ENCODE assay signal across 8 cellular contexts in the genomic region with DNA sequence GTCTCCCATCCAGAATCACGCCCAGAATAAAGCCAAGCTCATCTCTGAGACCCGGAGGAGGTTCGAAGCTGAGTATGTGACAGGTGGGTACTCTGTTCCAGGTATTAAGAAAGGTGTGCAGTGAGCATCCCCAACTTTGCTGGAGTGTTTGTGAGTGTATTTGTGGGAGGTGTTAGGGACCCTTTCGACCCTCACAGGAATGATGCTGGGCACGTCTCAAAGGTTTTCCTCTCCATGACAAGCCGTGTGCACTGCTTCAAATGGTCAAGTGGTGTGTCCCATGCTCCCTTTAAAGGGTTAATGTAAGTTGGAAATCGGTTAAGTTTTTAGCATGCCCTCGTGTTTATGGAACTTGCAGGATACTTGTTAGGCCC. TPM values are rescaled to one million over a fixed set of nuclear protein-coding genes. Genes with fewer than 3 reads are reported as not detected.
DNase-seq lines count a peak whose midpoint lies in the region; ATAC-seq lines count a peak whose summit lies in the region.

No MANE protein-coding gene starts in this region.

- no peaks in the 10 kb centered on the region for H3K9me3 ChIP-seq in iPS-18a (ENCODE audit: control insufficient read depth, low read depth, low read length)

- intact Hi-C loops in activated T-helper 1 cell treated with anti-CD3 and anti-CD28 coated beads, Interleukin-12 subunit alpha, Interleukin-12 subunit beta, Interleukin-2, Interleukin-4 antibody, amounts not matched to agents 30 ng/mL and 10 ng/mL and 1 ng/mL, durations not matched to agents 14 hours and 24 hours and 36 hours (cut with micrococcal nuclease) = loop anchor here (1.0 to 10.0 kb wide), 14 partner anchors 26 to 1841 kb away; partner anchors contain the start of genes CA5B, CTPS2, GEMIN8 and OFD1

- H3K27ac Mint-ChIP-seq in activated T-helper 1 cell treated with anti-CD3 and anti-CD28 coated beads, Interleukin-12 subunit alpha, Interleukin-12 subunit beta, Interleukin-2, Interleukin-4 antibody, amounts not matched to agents 30 ng/mL and 10 ng/mL and 1 ng/mL, durations not matched to agents 14 hours and 24 hours and 36 hours = peak overlapping the region; percentile 73
- H3K27ac Mint-ChIP-seq in stimulated activated naive B cell treated with anti-CD40 and anti-IgM and Interleukin-4, amounts not matched to agents 10 μg/mL and 1 μg/mL and 100 μg/mL, for 72 hours = peak overlapping the region; percentile 91

- DNase-seq in NCI-H1105 (lab: John Stamatoyannopoulos, UW) = peak; percentile 3
- no peak for DNase-seq in NCI-H1105 treated with DMSO at 0.1 percent for 48 hours (lab: John Stamatoyannopoulos, UW)
- no peak for DNase-seq in activated T-helper 1 cell treated with anti-CD3 and anti-CD28 coated beads, Interleukin-12 subunit alpha, Interleukin-12 subunit beta, Interleukin-2, Interleukin-4 antibody, amounts not matched to agents 30 ng/mL and 10 ng/mL and 1 ng/mL, durations not matched to agents 14 hours and 24 hours and 36 hours (ENCODE audit: low spot score)
- no peak for DNase-seq in stimulated activated naive B cell treated with anti-CD40 and anti-IgM and Interleukin-4, amounts not matched to agents 10 μg/mL and 1 μg/mL and 100 μg/mL, for 72 hours
- no peak for DNase-seq in kidney tubule cell (ENCODE audit: low spot score)
- no peak for DNase-seq in SKM-1 treated with dmso at 0.1 percent for 144 hours (lab: John Stamatoyannopoulos, UW; ENCODE audit: unreplicated experiment)
- no peak for DNase-seq in NCI-H446 treated with DMSO at 0.1 percent for 48 hours (lab: John Stamatoyannopoulos, UW)

- no peaks in the 10 kb centered on the region for H3K9me3 Mint-ChIP-seq in activated T-helper 1 cell treated with anti-CD3 and anti-CD28 coated beads, Interleukin-12 subunit alpha, Interleukin-12 subunit beta, Interleukin-2, Interleukin-4 antibody, amounts not matched to agents 30 ng/mL and 10 ng/mL and 1 ng/mL, durations not matched to agents 14 hours and 24 hours and 36 hours
- H3K9me3 Mint-ChIP-seq in stimulated activated naive B cell treated with anti-CD40 and anti-IgM and Interleukin-4, amounts not matched to agents 10 μg/mL and 1 μg/mL and 100 μg/mL, for 72 hours = no peaks in the 10 kb centered on the region

- no peaks in the 10 kb centered on the region for H3K27me3 ChIP-seq in iPS-18a (ENCODE audit: control insufficient read depth, insufficient read depth, low read length)

- no peak for ATAC-seq in stimulated activated naive B cell treated with anti-CD40 and anti-IgM and Interleukin-4, amounts not matched to agents 10 μg/mL and 1 μg/mL and 100 μg/mL, for 72 hours (replicated peaks)

- peaks cover 11% of the 10 kb centered on the region for H3K4me1 Mint-ChIP-seq in activated T-helper 1 cell treated with anti-CD3 and anti-CD28 coated beads, Interleukin-12 subunit alpha, Interleukin-12 subunit beta, Interleukin-2, Interleukin-4 antibody, amounts not matched to agents 30 ng/mL and 10 ng/mL and 1 ng/mL, durations not matched to agents 14 hours and 24 hours and 36 hours (ENCODE audit: low read depth)
- peaks cover 2 to 5% of the 10 kb centered on the region in 2 donors for H3K4me1 Mint-ChIP-seq in stimulated activated naive B cell treated with anti-CD40 and anti-IgM and Interleukin-4, amounts not matched to agents 10 μg/mL and 1 μg/mL and 100 μg/mL, for 72 hours

- peaks cover 2% of the 10 kb centered on the region for H3K36me3 ChIP-seq in iPS-18a (ENCODE audit: control insufficient read depth, low read depth, low read length)

- peaks cover 7% of the 10 kb centered on the region for H3K36me3 Mint-ChIP-seq in activated T-helper 1 cell treated with anti-CD3 and anti-CD28 coated beads, Interleukin-12 subunit alpha, Interleukin-12 subunit beta, Interleukin-2, Interleukin-4 antibody, amounts not matched to agents 30 ng/mL and 10 ng/mL and 1 ng/mL, durations not matched to agents 14 hours and 24 hours and 36 hours (ENCODE audit: low read depth)
- peaks cover 1 to 9% of the 10 kb centered on the region in 2 donors for H3K36me3 Mint-ChIP-seq in stimulated activated naive B cell treated with anti-CD40 and anti-IgM and Interleukin-4, amounts not matched to agents 10 μg/mL and 1 μg/mL and 100 μg/mL, for 72 hours

- H3K4me3 Mint-ChIP-seq in activated T-helper 1 cell treated with anti-CD3 and anti-CD28 coated beads, Interleukin-12 subunit alpha, Interleukin-12 subunit beta, Interleukin-2, Interleukin-4 antibody, amounts not matched to agents 30 ng/mL and 10 ng/mL and 1 ng/mL, durations not matched to agents 14 hours and 24 hours and 36 hours = peak overlapping the region; percentile 84
- peak overlapping the region; percentile 88 to 93 for H3K4me3 Mint-ChIP-seq in stimulated activated naive B cell treated with anti-CD40 and anti-IgM and Interleukin-4, amounts not matched to agents 10 μg/mL and 1 μg/mL and 100 μg/mL, for 72 hours

- H3K27me3 Mint-ChIP-seq in activated T-helper 1 cell treated with anti-CD3 and anti-CD28 coated beads, Interleukin-12 subunit alpha, Interleukin-12 subunit beta, Interleukin-2, Interleukin-4 antibody, amounts not matched to agents 30 ng/mL and 10 ng/mL and 1 ng/mL, durations not matched to agents 14 hours and 24 hours and 36 hours (ENCODE audit: insufficient read depth) = no peaks in the 10 kb centered on the region
- no peaks in the 10 kb centered on the region for H3K27me3 Mint-ChIP-seq in stimulated activated naive B cell treated with anti-CD40 and anti-IgM and Interleukin-4, amounts not matched to agents 10 μg/mL and 1 μg/mL and 100 μg/mL, for 72 hours

- peaks cover 10% of the 10 kb centered on the region for H3K4me1 ChIP-seq in iPS-18a (ENCODE audit: control insufficient read depth, low read depth, low read length)

- peak overlapping the region; percentile 95 for H3K4me3 ChIP-seq in iPS-18a (ENCODE audit: low read length)

- peak overlapping the region; percentile 85 for H3K9ac ChIP-seq in iPS-18a (ENCODE audit: low read length)

- H3K27ac ChIP-seq in iPS-18a (ENCODE audit: low read length) = peak overlapping the region; percentile 46

RNA-seq across cellular contexts. Expression of gene MOSPD2, which starts 0.4 kb away (rescaled TPM):
- 14.3 and 15.1 TPM in 2 replicates for total RNA-seq in activated T-helper 1 cell treated with anti-CD3 and anti-CD28 coated beads, Interleukin-12 subunit alpha, Interleukin-12 subunit beta, Interleukin-2, Interleukin-4 antibody, amounts not matched to agents 30 ng/mL and 10 ng/mL and 1 ng/mL, durations not matched to agents 14 hours and 24 hours and 36 hours

RNA-seq across cellular contexts. Expression of gene FANCB, which starts 0.8 kb away (rescaled TPM):
- 17.0 and 18.8 TPM in 2 replicates for total RNA-seq in activated T-helper 1 cell treated with anti-CD3 and anti-CD28 coated beads, Interleukin-12 subunit alpha, Interleukin-12 subunit beta, Interleukin-2, Interleukin-4 antibody, amounts not matched to agents 30 ng/mL and 10 ng/mL and 1 ng/mL, durations not matched to agents 14 hours and 24 hours and 36 hours
